Comparison of ENCODE assay signal across 24 cellular contexts in genomic region chr9:87840126-87840525, GRCh38. TPM values are rescaled to one million over a fixed set of nuclear protein-coding genes. Genes with fewer than 3 reads are reported as not detected.
"Had no signal": no experiment of that assay in that cellular context is flagged by ENCODE, and none has a peak within 500 bp of the region (broad histone marks: within the 10 kb centered on the region; RNA-seq: fewer than 3 reads in every experiment).

No MANE protein-coding gene starts in this region.

- H3K36me3 ChIP-seq: left ventricle myocardium inferior, neutrophil, ovary, right lobe of liver, stomach, suprapubic skin, transverse colon, uterus had no signal

- H3K9me3 ChIP-seq: left ventricle myocardium inferior, neutrophil, ovary, right lobe of liver, stomach, suprapubic skin, transverse colon, uterus had no signal

- H3K4me3 ChIP-seq: left ventricle myocardium inferior, ovary, right lobe of liver, skin epidermis, stomach, suprapubic skin, transverse colon, uterus had no signal

- DNase-seq: activated T-cell treated with anti-CD3 and anti-CD28 coated beads, Interleukin-2, amount 50 U/mL, for 1 hour; aorta; effector memory CD4-positive, alpha-beta T cell; glutamatergic neuron; kidney glomerular epithelial cell; left ventricle myocardium inferior; mammary epithelial cell; ovary; right lobe of liver; stimulated activated CD4-positive, alpha-beta T cell treated with anti-CD3 and anti-CD28 coated beads, Interleukin-2, amount 100 ng/mL, for 24 hours; stomach; transverse colon; uterus had no signal

- H3K4me1 ChIP-seq: right lobe of liver, stomach, suprapubic skin, uterus had no signal

- H3K27ac ChIP-seq: left ventricle myocardium inferior, neutrophil, ovary, right lobe of liver, skin epidermis, stomach, suprapubic skin, transverse colon, uterus had no signal

- H3K27me3 ChIP-seq: neutrophil, ovary, right lobe of liver, stomach, transverse colon, uterus had no signal

RNA-seq across cellular contexts. Expression of gene SPATA31E1, which starts 42.6 kb away (rescaled TPM):
- total RNA-seq: activated naive CD4-positive, alpha-beta T cell treated with anti-CD3 and anti-CD28 coated beads, Interleukin-2, amount 50 U/mL, for 72 hours; aorta; cardiac septum; dermis microvascular lymphatic vessel endothelial cell; endothelial cell of umbilical vein; esophagus mucosa; frontal cortex; left ventricle myocardium inferior; mammary epithelial cell; ovary; pulmonary artery endothelial cell; right lobe of liver; stomach; suprapubic skin; transverse colon; uterus had no signal
- polyA plus RNA-seq: adipose tissue, aorta, endothelial cell of umbilical vein, mammary epithelial cell, ovary, stomach had no signal
